Comparison of ENCODE assay signal across 8 cellular contexts in genomic region chr21:36104306-36105300, GRCh38. TPM values are rescaled to one million over a fixed set of nuclear protein-coding genes. Genes with fewer than 3 reads are reported as not detected.
DNase-seq lines count a peak whose midpoint lies in the region; ATAC-seq, FAIRE-seq and TF ChIP-seq lines count a peak whose summit lies in the region.

No MANE protein-coding gene starts in this region.

- no peak for FAIRE-seq in K562 (lab: Jason Lieb, UNC)

- peak overlapping the region in 2 of 5 donors; percentile 12 to 16 for H3K4me3 Mint-ChIP-seq in immature natural killer cell

- TF ChIP-seq RAD21 in K562 (CRISPR knock-in tag; conservative IDR thresholded peaks at IDR 0.05 in 1 of 2, IDR thresholded peaks at IDR 0.05 in 1 of 2) = peak in 1 of 2 experiments; percentile 62; a peak in 2 of 4 replicates

- no peaks in the 10 kb centered on the region for H3K36me3 ChIP-seq in K562 (ENCODE audit: control insufficient read depth, insufficient read depth, low read length)

- DNase-seq in GM10248 (ENCODE audit: extremely low spot score) = no peak
- DNase-seq in T-helper 2 cell = peak; percentile 13 to 26 (median 22)
- peak in 3 of 4 experiments; percentile 40 to 60 (median 47) for DNase-seq in K562 (ENCODE audit: extremely low read depth in 1 of 4, low spot score in 3 of 4)
- DNase-seq in immature natural killer cell = peak; percentile 14 to 31 (median 30)
- DNase-seq in stimulated activated CD4-positive, alpha-beta T cell treated with anti-CD3 and anti-CD28 coated beads, Interleukin-15, amount 100 ng/mL, for 48 hours (ENCODE audit: low read depth in 2 of 2) = peak; percentile 24 to 39
- no peak for DNase-seq in NCI-H526 (lab: John Stamatoyannopoulos, UW)

- intact Hi-C loops in K562 (cut with micrococcal nuclease) = no loop called here

- ATAC-seq in K562 (peak; percentile 81), GM18502 (IDR thresholded peaks at IDR 0.05; ENCODE audit: poor library complexity, unreplicated experiment) (no peak), HG03045 (IDR thresholded peaks at IDR 0.05; ENCODE audit: unreplicated experiment) (no peak)

- H3K4me1 Mint-ChIP-seq in immature natural killer cell = peaks cover 0 to 2% of the 10 kb centered on the region in 2 donors

- CTCF ChIA-PET in GM10248 (lab: Yijun Ruan, JAX) (interaction anchor here (0.6 to 1.1 kb wide), 6 partner anchors 13 to 31 kb away, joined by 3 to 4 read pairs (median 3); no protein-coding TSS in a partner anchor), K562 (lab: Yijun Ruan, JAX; ENCODE audit: low intra/inter-chr PET ratio) (no interaction called here)

- TF ChIP-seq CTCF in GM10248 (IDR thresholded peaks at IDR 0.05; ENCODE audit: control extremely low read depth, extremely low read depth, low read depth, missing control alignments) (peak; percentile 51), K562 (IDR thresholded peaks at IDR 0.05 in 2 of 3, conservative IDR thresholded peaks at IDR 0.05 in 1 of 3; ENCODE audit: insufficient read depth in 2 of 3, low read depth in 1 of 3, low read length in 3 of 3) (peak; percentile 55 to 71 (median 68))

- TF ChIP-seq EP300 in K562 (IDR thresholded peaks at IDR 0.05; ENCODE audit: low read length) = no peak

- POLR2A ChIA-PET in GM10248 (lab: Yijun Ruan, JAX) (no interaction called here), K562 (lab: Yijun Ruan, JAX) (no interaction called here)

- WGBS in K562 (ENCODE audit: insufficient coverage, low coverage, missing lambda C conversion rate) = 36% methylated on average over 29 of the region's 29 CpGs

- in situ Hi-C loops in K562 (cut with MboI) = loop anchor here (5.0 kb wide), 1 partner anchor 77 kb away; no protein-coding TSS in a partner anchor

- H3K4me3 ChIP-seq in K562 = no peak overlapping the region

- no peaks in the 10 kb centered on the region for H3K9me3 ChIP-seq in K562 (replicated peaks; ENCODE audit: control insufficient read depth, insufficient read depth, low read depth, low read length)

- H3K36me3 Mint-ChIP-seq in immature natural killer cell = peaks cover 0 to 3% (median 0%) of the 10 kb centered on the region in 3 donors

- TF ChIP-seq POLR2A in K562 (conservative IDR thresholded peaks at IDR 0.05) = no peak

- H3K4me1 ChIP-seq in K562 (replicated peaks in 1 of 2; ENCODE audit: control insufficient read depth in 2 of 2, insufficient read depth in 2 of 2, low read length in 2 of 2) = no peaks in the 10 kb centered on the region

- no TSS peak for BruUV-seq in K562 (replicated peaks; lab: Mats Ljungman, UMichigan)

- H3K27ac Mint-ChIP-seq in immature natural killer cell = no peak overlapping the region

- H3K9me3 Mint-ChIP-seq in immature natural killer cell = peaks cover 0 to 3% (median 0%) of the 10 kb centered on the region in 6 donors

- no peaks in the 10 kb centered on the region for H4K20me1 ChIP-seq in K562 (replicated peaks; ENCODE audit: control insufficient read depth, insufficient read depth, low read length)

- no peaks in the 10 kb centered on the region for H3K9me1 ChIP-seq in K562 (ENCODE audit: control insufficient read depth, insufficient read depth, low read length)

- 0 out of 2 replicates have a peak overlapping the region, but pooled peaks have one; percentile 32 for H2AFZ ChIP-seq in K562 (ENCODE audit: low read depth, low read length)

- H3K27ac ChIP-seq in K562 (ENCODE audit: extremely low read depth, low read depth, low read length) = no peak overlapping the region

- peaks cover 1 to 28% (median 11%) of the 10 kb centered on the region in 3 donors for H3K27me3 Mint-ChIP-seq in immature natural killer cell (ENCODE audit: low read depth in 3 of 3)

- H3K4me2 ChIP-seq in K562 (ENCODE audit: insufficient read depth, low read length) = no peak overlapping the region

- peaks cover 0 to 6% of the 10 kb centered on the region in 2 experiments; a peak in 1 of 5 replicates for H3K27me3 ChIP-seq in K562 (ENCODE audit: control insufficient read depth in 2 of 2, insufficient read depth in 2 of 2, low read length in 2 of 2)

- H3K9ac ChIP-seq in K562 (ENCODE audit: insufficient read depth in 1 of 2, low read depth in 2 of 2, low read length in 2 of 2) = no peak overlapping the region

- no peaks in the 10 kb centered on the region for H3K79me2 ChIP-seq in K562 (ENCODE audit: control insufficient read depth, insufficient read depth, low read length)

RNA-seq across cellular contexts. Expression of gene CBR3, which starts 30.3 kb away (rescaled TPM):
- total RNA-seq in K562 (2011; cell fraction: chromatin; rRNA removed; ENCODE audit: low replicate concordance) = not detected in 2 replicates
- not detected in 2 replicates for total RNA-seq in K562 (2011; cell fraction: nucleolus; rRNA removed)
- total RNA-seq in K562 (2011; cell fraction: nucleoplasm; rRNA removed) = not detected in 2 replicates
- not detected in 2 replicates for total RNA-seq in K562 (2014; rRNA removed)
- total RNA-seq in K562 (2014; rRNA removed; fragmentation: Illumina TruSeq; extraction: Trizol) = not detected in 2 replicates
- total RNA-seq in K562 (2015; rRNA removed; fragmentation: Illumina TruSeq; extraction: Trizol) = not detected in 2 replicates
- total RNA-seq in K562 (2021) = 0.16 TPM in 1 of 2 replicates, not detected in the other
- polyA plus RNA-seq in K562 (2011; rRNA removed) = not detected in 2 replicates
- not detected in 2 replicates for polyA plus RNA-seq in K562 (2011; cell fraction: cytosol; rRNA removed)
- not detected in 2 replicates for polyA plus RNA-seq in K562 (2011; cell fraction: nucleus; rRNA removed)
- polyA plus RNA-seq in K562 (2012) = not detected in 2 replicates
- not detected in 2 replicates for polyA plus RNA-seq in K562 (2014; fragmentation: Illumina TruSeq; extraction: Trizol)
- polyA plus RNA-seq in K562 (2014; fragmentation: Nextera tagmentation; extraction: Ambion mirVana) = not detected
- polyA plus RNA-seq in K562 (2014; rRNA removed) = not detected in 2 replicates
- not detected in 2 replicates for polyA minus RNA-seq in K562 (2011; rRNA and poly(A)+ RNA removed)
- not detected in 2 replicates for polyA minus RNA-seq in K562 (2011; cell fraction: cytosol; rRNA and poly(A)+ RNA removed)
- polyA minus RNA-seq in K562 (2011; cell fraction: nucleus; rRNA and poly(A)+ RNA removed) = not detected in 2 replicates
- 1 to 10 TPM; 1.1 to 5.1 (median 1.5) TPM for polyA plus RNA-seq in immature natural killer cell

RNA-seq across cellular contexts. Expression of gene CBR1, which starts 34.8 kb away (rescaled TPM):
- 5.1 and 7.5 TPM in 2 replicates for total RNA-seq in K562 (2011; cell fraction: chromatin; rRNA removed; ENCODE audit: low replicate concordance)
- total RNA-seq in K562 (2011; cell fraction: nucleolus; rRNA removed) = 8.3 and 10.5 TPM in 2 replicates
- total RNA-seq in K562 (2011; cell fraction: nucleoplasm; rRNA removed) = 8.5 and 9.1 TPM in 2 replicates
- total RNA-seq in K562 (2014; rRNA removed) = 33.8 and 37.3 TPM in 2 replicates
- total RNA-seq in K562 (2014; rRNA removed; fragmentation: Illumina TruSeq; extraction: Trizol) = 9.5 and 12.6 TPM in 2 replicates
- 15.4 and 15.6 TPM in 2 replicates for total RNA-seq in K562 (2015; rRNA removed; fragmentation: Illumina TruSeq; extraction: Trizol)
- 15.1 and 17.6 TPM in 2 replicates for total RNA-seq in K562 (2021)
- polyA plus RNA-seq in K562 (2011; rRNA removed) = 14.8 and 21.8 TPM in 2 replicates
- 21.5 and 101 TPM in 2 replicates for polyA plus RNA-seq in K562 (2011; cell fraction: cytosol; rRNA removed)
- 16.1 and 19.9 TPM in 2 replicates for polyA plus RNA-seq in K562 (2011; cell fraction: nucleus; rRNA removed)
- polyA plus RNA-seq in K562 (2012) = 12.9 and 16.1 TPM in 2 replicates
- 9.3 and 10.0 TPM in 2 replicates for polyA plus RNA-seq in K562 (2014; fragmentation: Illumina TruSeq; extraction: Trizol)
- 1 to 10 TPM; 2.5 to 5.5 TPM for polyA plus RNA-seq in K562 (2014; fragmentation: Nextera tagmentation; extraction: Ambion mirVana)
- polyA plus RNA-seq in K562 (2014; rRNA removed) = 21.5 and 29.6 TPM in 2 replicates
- 6.4 and 9.5 TPM in 2 replicates for polyA minus RNA-seq in K562 (2011; rRNA and poly(A)+ RNA removed)
- 6.2 and 7.5 TPM in 2 replicates for polyA minus RNA-seq in K562 (2011; cell fraction: cytosol; rRNA and poly(A)+ RNA removed)
- 6.5 and 8.0 TPM in 2 replicates for polyA minus RNA-seq in K562 (2011; cell fraction: nucleus; rRNA and poly(A)+ RNA removed)
- polyA plus RNA-seq in immature natural killer cell = 10 to 100 TPM; 60.1 to 69.6 (median 62.1) TPM

RNA-seq across cellular contexts. Expression of gene SETD4, which starts 44.3 kb away (rescaled TPM):
- 72.3 and 98.7 TPM in 2 replicates for total RNA-seq in K562 (2011; cell fraction: chromatin; rRNA removed; ENCODE audit: low replicate concordance)
- total RNA-seq in K562 (2011; cell fraction: nucleolus; rRNA removed) = 43.0 and 50.5 TPM in 2 replicates
- 68.0 and 93.6 TPM in 2 replicates for total RNA-seq in K562 (2011; cell fraction: nucleoplasm; rRNA removed)
- total RNA-seq in K562 (2014; rRNA removed) = 16.0 and 16.1 TPM in 2 replicates
- 25.7 and 27.1 TPM in 2 replicates for total RNA-seq in K562 (2014; rRNA removed; fragmentation: Illumina TruSeq; extraction: Trizol)
- total RNA-seq in K562 (2015; rRNA removed; fragmentation: Illumina TruSeq; extraction: Trizol) = 23.6 and 23.9 TPM in 2 replicates
- 23.5 and 27.0 TPM in 2 replicates for total RNA-seq in K562 (2021)
- polyA plus RNA-seq in K562 (2011; rRNA removed) = 20.1 and 24.5 TPM in 2 replicates
- polyA plus RNA-seq in K562 (2011; cell fraction: cytosol; rRNA removed) = 11.7 and 14.6 TPM in 2 replicates
- 43.3 and 46.0 TPM in 2 replicates for polyA plus RNA-seq in K562 (2011; cell fraction: nucleus; rRNA removed)
- 12.9 and 14.2 TPM in 2 replicates for polyA plus RNA-seq in K562 (2012)
- 26.2 and 27.4 TPM in 2 replicates for polyA plus RNA-seq in K562 (2014; fragmentation: Illumina TruSeq; extraction: Trizol)
- 10 to 100 TPM; 49.2 to 51.3 TPM for polyA plus RNA-seq in K562 (2014; fragmentation: Nextera tagmentation; extraction: Ambion mirVana)
- polyA plus RNA-seq in K562 (2014; rRNA removed) = 31.7 and 32.5 TPM in 2 replicates
- 22.6 and 27.8 TPM in 2 replicates for polyA minus RNA-seq in K562 (2011; rRNA and poly(A)+ RNA removed)
- 10.6 and 18.2 TPM in 2 replicates for polyA minus RNA-seq in K562 (2011; cell fraction: cytosol; rRNA and poly(A)+ RNA removed)
- 23.3 and 29.3 TPM in 2 replicates for polyA minus RNA-seq in K562 (2011; cell fraction: nucleus; rRNA and poly(A)+ RNA removed)
- polyA plus RNA-seq in immature natural killer cell = 10 to 100 TPM in 1 of 3 donors, 1 to 10 TPM in 2; 6.5 to 11.2 (median 8.6) TPM

RNA-seq across cellular contexts. Expression of gene DOP1B, which starts 52.0 kb away (rescaled TPM):
- 1.3 and 1.7 TPM in 2 replicates for total RNA-seq in K562 (2011; cell fraction: chromatin; rRNA removed; ENCODE audit: low replicate concordance)
- 1.2 and 1.8 TPM in 2 replicates for total RNA-seq in K562 (2011; cell fraction: nucleolus; rRNA removed)
- 1.2 and 2.0 TPM in 2 replicates for total RNA-seq in K562 (2011; cell fraction: nucleoplasm; rRNA removed)
- total RNA-seq in K562 (2014; rRNA removed) (0.32 and 0.41 TPM in 2 replicates), K562 (2014; rRNA removed; fragmentation: Illumina TruSeq; extraction: Trizol) (1.2 and 1.4 TPM in 2 replicates), K562 (2015; rRNA removed; fragmentation: Illumina TruSeq; extraction: Trizol) (0.58 and 0.79 TPM in 2 replicates), K562 (2021) (1.8 and 2.2 TPM in 2 replicates)
- polyA plus RNA-seq in K562 (2011; rRNA removed) (0.75 and 1.1 TPM in 2 replicates), K562 (2014; fragmentation: Illumina TruSeq; extraction: Trizol) (0.64 and 0.68 TPM in 2 replicates), K562 (2014; fragmentation: Nextera tagmentation; extraction: Ambion mirVana) (under 1 TPM; 0.04 to 0.06 TPM), K562 (2014; rRNA removed) (0.45 and 0.76 TPM in 2 replicates), immature natural killer cell (10 to 100 TPM in 1 of 3 donors, 1 to 10 TPM in 2; 2.5 to 15.5 (median 4.5) TPM)
- polyA plus RNA-seq in K562 (2011; cell fraction: cytosol; rRNA removed) = 0.58 and 1.6 TPM in 2 replicates
- polyA plus RNA-seq in K562 (2011; cell fraction: nucleus; rRNA removed) = 0.65 and 2.5 TPM in 2 replicates
- 1.0 and 2.3 TPM in 2 replicates for polyA plus RNA-seq in K562 (2012)
- polyA minus RNA-seq in K562 (2011; rRNA and poly(A)+ RNA removed) = 0.28 and 2.0 TPM in 2 replicates
- polyA minus RNA-seq in K562 (2011; cell fraction: cytosol; rRNA and poly(A)+ RNA removed) = 0.67 and 2.3 TPM in 2 replicates
- 0.94 and 3.0 TPM in 2 replicates for polyA minus RNA-seq in K562 (2011; cell fraction: nucleus; rRNA and poly(A)+ RNA removed)

Comparison
In these comparisons a context has a peak if more than half of its experiments do, and no peak if none do; other contexts are left out.
1. DNase-seq: peak in T-helper 2 cell (5 of 5), K562 (3 of 4), immature natural killer cell (3 of 3) and stimulated activated CD4-positive, alpha-beta T cell treated with anti-CD3 and anti-CD28 coated beads, Interleukin-15, amount 100 ng/mL, for 48 hours (2 of 2); none in GM10248 (single experiment) and NCI-H526 (0 of 2).